In the genomic region with DNA sequence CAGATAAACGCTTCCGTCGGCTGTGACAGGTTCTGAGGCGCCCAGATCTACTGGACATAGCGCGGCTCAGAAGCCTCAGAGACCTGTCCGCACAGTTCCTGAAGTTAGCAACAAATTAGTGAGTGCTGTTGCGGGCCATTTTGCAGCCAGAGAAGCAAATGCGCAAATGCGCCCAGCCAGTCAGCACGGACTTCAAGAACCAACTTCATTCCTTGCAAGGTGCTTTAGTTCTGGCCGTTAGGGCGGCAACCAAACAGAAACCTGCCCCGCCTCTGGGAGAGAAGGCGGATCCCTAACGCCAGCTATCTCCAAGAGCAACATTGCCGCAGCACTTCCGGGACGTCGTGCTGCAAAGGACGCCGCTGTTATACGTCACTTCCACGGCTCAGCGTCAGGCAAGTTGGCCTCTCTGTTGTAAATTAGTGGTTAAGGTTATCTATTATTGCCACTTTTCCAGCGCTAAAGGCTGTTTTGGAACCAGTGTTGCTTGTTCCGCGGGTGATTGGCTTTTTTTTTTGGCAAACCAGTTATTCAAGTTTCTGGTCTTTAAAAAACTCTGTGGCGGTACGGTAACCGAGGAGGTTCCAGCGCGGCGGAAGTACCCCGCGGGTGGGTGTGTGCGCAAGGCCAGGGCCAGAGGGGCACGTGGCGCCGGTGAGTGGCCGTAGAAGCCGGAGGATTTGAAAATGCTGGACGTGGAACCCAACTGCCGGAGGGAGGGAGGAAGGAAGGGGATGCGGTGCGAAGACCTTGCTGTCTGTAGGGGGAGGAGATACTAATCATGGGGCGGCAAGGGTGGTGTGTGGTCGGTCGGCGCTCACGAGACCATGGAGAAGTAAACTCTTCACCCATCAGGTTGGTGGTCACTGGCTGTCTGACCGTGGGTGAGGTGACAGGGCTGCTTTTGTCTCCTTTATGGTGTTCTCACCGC, we compare ENCODE assay signal across 8 cellular contexts. TPM values are rescaled to one million over a fixed set of nuclear protein-coding genes. Genes with fewer than 3 reads are reported as not detected.
DNase-seq lines count a peak whose midpoint lies in the region; FAIRE-seq and TF ChIP-seq lines count a peak whose summit lies in the region.

A gene (plus strand): TSS at position 612 of the 931 bp plus-strand sequence. CDS start 403 bp downstream, outside the sequence.

- H3K4me3 ChIP-seq in Loucy (ENCODE audit: low read length, poor library complexity, severe bottlenecking): peak within 1 kb of the TSS; percentile 95
- H3K4me3 ChIP-seq in fibroblast of the aortic adventitia (ENCODE audit: low read depth, low read length): peak within 1 kb of the TSS; percentile 99

- peak within 1 kb of the TSS; percentile 92 to 97 (median 95) for H3K27ac Mint-ChIP-seq in nephron
- H3K27ac Mint-ChIP-seq in stimulated activated naive CD8-positive, alpha-beta T cell treated with anti-CD3 and anti-CD28 coated beads, Interleukin-15, Interleukin-2, amounts not matched to agents 100 ng/mL and 50 ng/mL, for 24 hours: peak within 1 kb of the TSS; percentile 100

- peaks cover 23% of the 10 kb centered on the region for H3K4me1 Mint-ChIP-seq in nephron
- peaks cover 50% of the 10 kb centered on the region for H3K4me1 Mint-ChIP-seq in stimulated activated naive CD8-positive, alpha-beta T cell treated with anti-CD3 and anti-CD28 coated beads, Interleukin-15, Interleukin-2, amounts not matched to agents 100 ng/mL and 50 ng/mL, for 24 hours (ENCODE audit: low read depth)

- H3K27me3 Mint-ChIP-seq in nephron (ENCODE audit: low read depth): no peaks in the 10 kb centered on the region
- no peaks in the 10 kb centered on the region for H3K27me3 Mint-ChIP-seq in stimulated activated naive CD8-positive, alpha-beta T cell treated with anti-CD3 and anti-CD28 coated beads, Interleukin-15, Interleukin-2, amounts not matched to agents 100 ng/mL and 50 ng/mL, for 24 hours

- H3K9me3 ChIP-seq in Loucy (ENCODE audit: insufficient read depth, low read depth, low read length): no peaks in the 10 kb centered on the region

- peak within 1 kb of the TSS; percentile 95 to 99 (median 97) for H3K4me3 Mint-ChIP-seq in nephron
- H3K4me3 Mint-ChIP-seq in stimulated activated naive CD8-positive, alpha-beta T cell treated with anti-CD3 and anti-CD28 coated beads, Interleukin-15, Interleukin-2, amounts not matched to agents 100 ng/mL and 50 ng/mL, for 24 hours: peak within 1 kb of the TSS; percentile 98

- TF ChIP-seq CTCF in Loucy (conservative IDR thresholded peaks at IDR 0.05; ENCODE audit: low read length): no peak
- no peak for TF ChIP-seq CTCF in fibroblast of the aortic adventitia (IDR thresholded peaks at IDR 0.05; ENCODE audit: insufficient read depth, low read length)
- no peak for TF ChIP-seq CTCF in nephron (IDR thresholded peaks at IDR 0.05; ENCODE audit: unreplicated experiment in 3 of 3)

- peak within 1 kb of the TSS; percentile 80 for H3K4me2 ChIP-seq in Loucy (ENCODE audit: low read depth, low read length, poor library complexity, severe bottlenecking)

- H3K36me3 Mint-ChIP-seq in nephron (ENCODE audit: low read depth): peaks cover 25% of the 10 kb centered on the region
- peaks cover 47% of the 10 kb centered on the region for H3K36me3 Mint-ChIP-seq in stimulated activated naive CD8-positive, alpha-beta T cell treated with anti-CD3 and anti-CD28 coated beads, Interleukin-15, Interleukin-2, amounts not matched to agents 100 ng/mL and 50 ng/mL, for 24 hours (ENCODE audit: low read depth)

- peaks cover 49% of the 10 kb centered on the region for H3K79me2 ChIP-seq in Loucy (ENCODE audit: insufficient read depth, low read length)

- no peaks in the 10 kb centered on the region for H3K9me3 Mint-ChIP-seq in nephron
- no peaks in the 10 kb centered on the region for H3K9me3 Mint-ChIP-seq in stimulated activated naive CD8-positive, alpha-beta T cell treated with anti-CD3 and anti-CD28 coated beads, Interleukin-15, Interleukin-2, amounts not matched to agents 100 ng/mL and 50 ng/mL, for 24 hours

- no peaks in the 10 kb centered on the region for H3K27me3 ChIP-seq in Loucy (ENCODE audit: insufficient read depth, low read length, poor library complexity, severe bottlenecking)

- peak within 1 kb of the TSS; percentile 96 for H2AFZ ChIP-seq in Loucy (ENCODE audit: low read length)

- H3K36me3 ChIP-seq in Loucy (ENCODE audit: insufficient read depth, low read length): peaks cover 11% of the 10 kb centered on the region

- peak; percentile 95 for FAIRE-seq in H54 (lab: Jason Lieb, UNC)

- H3K9me2 ChIP-seq in Loucy (replicated peaks; ENCODE audit: low read depth, low read length): no peaks in the 10 kb centered on the region

- DNase-seq in EL: peak; percentile 92
- DNase-seq in H54 (ENCODE audit: insufficient read length, low spot score): peak; percentile 72
- DNase-seq in activated T-helper 9 cell treated with anti-CD3 and anti-CD28 coated beads, Interleukin-2, amount 50 U/mL, for 16 hours (ENCODE audit: low read depth): peak; percentile 80
- DNase-seq in fibroblast of the aortic adventitia (ENCODE audit: low read depth): peak; percentile 90

- peaks cover 34% of the 10 kb centered on the region for H4K20me1 ChIP-seq in Loucy (ENCODE audit: insufficient read depth, low read length, poor library complexity, severe bottlenecking)

- peaks cover 36% of the 10 kb centered on the region for H3K4me1 ChIP-seq in Loucy (ENCODE audit: insufficient read depth, low read length, poor library complexity, severe bottlenecking)

- H3F3A ChIP-seq in Loucy (ENCODE audit: low read depth): no peaks in the 10 kb centered on the region

- TF ChIP-seq POLR2A in H54 (IDR thresholded peaks at IDR 0.05; ENCODE audit: low read depth, low read length): peak; percentile 35; the same call in 1 of the 2 replicates
- TF ChIP-seq POLR2A in Raji (IDR thresholded peaks at IDR 0.05; ENCODE audit: insufficient read depth, low read depth, low read length): peak; percentile 81

- H3K9ac ChIP-seq in Loucy (ENCODE audit: low read depth, low read length, poor library complexity, severe bottlenecking): peak within 1 kb of the TSS; percentile 88

RNA-seq across cellular contexts. Expression of the gene that starts here (rescaled TPM):
- 6.6 and 7.4 TPM in 2 replicates for total RNA-seq in fibroblast of the aortic adventitia (ENCODE audit: low replicate concordance)

Comparison
In these comparisons a context has a peak if more than half of its experiments do, and no peak if none do; other contexts are left out.
1. Peak in every context shown above with its lines: DNase-seq and H3K4me3 ChIP-seq.